Comparison of ENCODE assay signal across 11 cellular contexts in genomic region chr12:132329036-132329738, GRCh38. TPM values are rescaled to one million over a fixed set of nuclear protein-coding genes. Genes with fewer than 3 reads are reported as not detected.
A peak's percentile ranks its signal among the peaks of the same experiment; 100 is the strongest.
DNase-seq lines count a peak whose midpoint lies in the region; ATAC-seq and TF ChIP-seq lines count a peak whose summit lies in the region.
"Had no signal": no experiment of that assay in that cellular context is flagged by ENCODE, and none has a peak within 500 bp of the region (broad histone marks: within the 10 kb centered on the region; RNA-seq: fewer than 3 reads in every experiment).

GALNT9 (minus strand) TSS chr12:132329589; CDS start chr12:132329203, 386 bp downstream.

- CTCF ChIA-PET in A673 (lab: Charles Lee) = interaction anchor here (0.6 kb wide), 1 partner anchor 85 kb away, joined by 3 read pairs; no protein-coding TSS in a partner anchor

- BruUV-seq in A673 (replicated peaks; lab: Mats Ljungman, UMichigan) = no TSS peak

- H3K27ac Mint-ChIP-seq in activated naive CD8-positive, alpha-beta T cell = no peak within 1 kb of the TSS

- H3K9me3 ChIP-seq in A673 (ENCODE audit: low read depth, low read length, poor library complexity, severe bottlenecking) = no peaks in the 10 kb centered on the region
- H3K9me3 ChIP-seq: ovary had no signal

- in situ Hi-C loops in G401 (cut with HindIII; ENCODE audit: low sequenced_read_pairs) = no loop called here

- no peak for ATAC-seq in GM21515 (IDR thresholded peaks at IDR 0.05; ENCODE audit: unreplicated experiment)

- peaks cover 20% of the 10 kb centered on the region for H3K4me1 ChIP-seq in A673 (ENCODE audit: insufficient read depth, low read length, poor library complexity, severe bottlenecking)

- peaks cover 24% of the 10 kb centered on the region for H3K4me1 Mint-ChIP-seq in activated naive CD8-positive, alpha-beta T cell (ENCODE audit: low read depth)

- H3K36me3 Mint-ChIP-seq in activated naive CD8-positive, alpha-beta T cell = no peaks in the 10 kb centered on the region

- H3K27me3 Mint-ChIP-seq in activated naive CD8-positive, alpha-beta T cell = peaks cover 14% of the 10 kb centered on the region

- intact Hi-C loops in A673 (cut with micrococcal nuclease; ENCODE audit: unreplicated experiment) = no loop called here

- peaks cover 31% of the 10 kb centered on the region for H3K27me3 ChIP-seq in A673 (replicated peaks; ENCODE audit: insufficient read depth, low read depth, low read length, poor library complexity)
- H3K27me3 ChIP-seq: ovary had no signal

- H3K9me3 Mint-ChIP-seq in activated naive CD8-positive, alpha-beta T cell (ENCODE audit: low read depth) = no peaks in the 10 kb centered on the region

- TF ChIP-seq CTCF in A673 (conservative IDR thresholded peaks at IDR 0.05; ENCODE audit: low read depth, low read length) = no peak

- H3K4me3 Mint-ChIP-seq in activated naive CD8-positive, alpha-beta T cell = peak within 1 kb of the TSS; percentile 55

- peak within 1 kb of the TSS; percentile 34 for H3K4me3 ChIP-seq in A673 (ENCODE audit: low read depth, low read length, poor library complexity, severe bottlenecking)
- H3K4me3 ChIP-seq: ovary had no signal

- DNase-seq in A673 (ENCODE audit: low spot score) (peak; percentile 28), G401 (ENCODE audit: low spot score) (peak; percentile 55), islet precursor cell (peak; percentile 77), NCI-H1092 treated with DMSO at 0.1 percent for 48 hours (lab: John Stamatoyannopoulos, UW) (no peak), AG08396 (ENCODE audit: low spot score) (no peak), HuH-7 (ENCODE audit: low spot score) (no peak)
- DNase-seq: activated gamma-delta T cell; effector memory CD4-positive, alpha-beta T cell had no signal

- H3K27ac ChIP-seq in A673 (ENCODE audit: low read depth, low read length, poor library complexity, severe bottlenecking) = no peak within 1 kb of the TSS
- H3K27ac ChIP-seq: ovary had no signal

- H3K36me3 ChIP-seq in A673 (ENCODE audit: insufficient read depth, low read length, poor library complexity, severe bottlenecking) = no peaks in the 10 kb centered on the region
- H3K36me3 ChIP-seq: ovary had no signal

- POLR2A ChIA-PET in A673 (lab: Charles Lee; ENCODE audit: low non-redundant PET) = interaction anchor here (0.5 kb wide), 1 partner anchor 50 kb away, joined by 4 read pairs; no protein-coding TSS in a partner anchor

RNA-seq across cellular contexts. Expression of gene GALNT9, which starts in this region (rescaled TPM):
- 3.9 and 7.4 TPM in 2 replicates for total RNA-seq in A673 (2021)
- 0.10 TPM in 1 of 2 replicates, not detected in the other for total RNA-seq in G401 (2014; rRNA removed; shearing (Covaris generic))

Comparison
In these comparisons a context has a peak if more than half of its experiments do, and no peak if none do; other contexts are left out.
1. Peak in DNase-seq in G401; RNA of the gene not detected or under 1 TPM.
2. DNase-seq: peak in A673 (single experiment) and islet precursor cell (single experiment); none in NCI-H1092 treated with DMSO at 0.1 percent for 48 hours (single experiment), AG08396 (single experiment) and HuH-7 (single experiment).